ENCODE assay signal across 1 cellular context in genomic region chr19:55230780-55231179, GRCh38.
A peak's percentile ranks its signal among the peaks of the same experiment; 100 is the strongest.
TF ChIP-seq lines count a peak whose summit lies in the region.

No MANE protein-coding gene starts in this region.

TF ChIP-seq in K562, 482 proteins besides CTCF, POLR2A, EP300 and RAD21:
- TF ChIP-seq POLR2G (IDR thresholded peaks at IDR 0.05; ENCODE audit: low read depth, low read length) = peak; percentile 32; the same call in 1 of the 2 replicates
- no peak for TF ChIP-seq PPARD (CRISPR knock-in tag; IDR thresholded peaks at IDR 0.05)
- TF ChIP-seq RBFOX2 (IDR thresholded peaks at IDR 0.05; ENCODE audit: low read depth, low read length) = 0 out of 2 replicates have a peak, but pooled peaks have one; percentile 38
- TF ChIP-seq, protein P1, sequence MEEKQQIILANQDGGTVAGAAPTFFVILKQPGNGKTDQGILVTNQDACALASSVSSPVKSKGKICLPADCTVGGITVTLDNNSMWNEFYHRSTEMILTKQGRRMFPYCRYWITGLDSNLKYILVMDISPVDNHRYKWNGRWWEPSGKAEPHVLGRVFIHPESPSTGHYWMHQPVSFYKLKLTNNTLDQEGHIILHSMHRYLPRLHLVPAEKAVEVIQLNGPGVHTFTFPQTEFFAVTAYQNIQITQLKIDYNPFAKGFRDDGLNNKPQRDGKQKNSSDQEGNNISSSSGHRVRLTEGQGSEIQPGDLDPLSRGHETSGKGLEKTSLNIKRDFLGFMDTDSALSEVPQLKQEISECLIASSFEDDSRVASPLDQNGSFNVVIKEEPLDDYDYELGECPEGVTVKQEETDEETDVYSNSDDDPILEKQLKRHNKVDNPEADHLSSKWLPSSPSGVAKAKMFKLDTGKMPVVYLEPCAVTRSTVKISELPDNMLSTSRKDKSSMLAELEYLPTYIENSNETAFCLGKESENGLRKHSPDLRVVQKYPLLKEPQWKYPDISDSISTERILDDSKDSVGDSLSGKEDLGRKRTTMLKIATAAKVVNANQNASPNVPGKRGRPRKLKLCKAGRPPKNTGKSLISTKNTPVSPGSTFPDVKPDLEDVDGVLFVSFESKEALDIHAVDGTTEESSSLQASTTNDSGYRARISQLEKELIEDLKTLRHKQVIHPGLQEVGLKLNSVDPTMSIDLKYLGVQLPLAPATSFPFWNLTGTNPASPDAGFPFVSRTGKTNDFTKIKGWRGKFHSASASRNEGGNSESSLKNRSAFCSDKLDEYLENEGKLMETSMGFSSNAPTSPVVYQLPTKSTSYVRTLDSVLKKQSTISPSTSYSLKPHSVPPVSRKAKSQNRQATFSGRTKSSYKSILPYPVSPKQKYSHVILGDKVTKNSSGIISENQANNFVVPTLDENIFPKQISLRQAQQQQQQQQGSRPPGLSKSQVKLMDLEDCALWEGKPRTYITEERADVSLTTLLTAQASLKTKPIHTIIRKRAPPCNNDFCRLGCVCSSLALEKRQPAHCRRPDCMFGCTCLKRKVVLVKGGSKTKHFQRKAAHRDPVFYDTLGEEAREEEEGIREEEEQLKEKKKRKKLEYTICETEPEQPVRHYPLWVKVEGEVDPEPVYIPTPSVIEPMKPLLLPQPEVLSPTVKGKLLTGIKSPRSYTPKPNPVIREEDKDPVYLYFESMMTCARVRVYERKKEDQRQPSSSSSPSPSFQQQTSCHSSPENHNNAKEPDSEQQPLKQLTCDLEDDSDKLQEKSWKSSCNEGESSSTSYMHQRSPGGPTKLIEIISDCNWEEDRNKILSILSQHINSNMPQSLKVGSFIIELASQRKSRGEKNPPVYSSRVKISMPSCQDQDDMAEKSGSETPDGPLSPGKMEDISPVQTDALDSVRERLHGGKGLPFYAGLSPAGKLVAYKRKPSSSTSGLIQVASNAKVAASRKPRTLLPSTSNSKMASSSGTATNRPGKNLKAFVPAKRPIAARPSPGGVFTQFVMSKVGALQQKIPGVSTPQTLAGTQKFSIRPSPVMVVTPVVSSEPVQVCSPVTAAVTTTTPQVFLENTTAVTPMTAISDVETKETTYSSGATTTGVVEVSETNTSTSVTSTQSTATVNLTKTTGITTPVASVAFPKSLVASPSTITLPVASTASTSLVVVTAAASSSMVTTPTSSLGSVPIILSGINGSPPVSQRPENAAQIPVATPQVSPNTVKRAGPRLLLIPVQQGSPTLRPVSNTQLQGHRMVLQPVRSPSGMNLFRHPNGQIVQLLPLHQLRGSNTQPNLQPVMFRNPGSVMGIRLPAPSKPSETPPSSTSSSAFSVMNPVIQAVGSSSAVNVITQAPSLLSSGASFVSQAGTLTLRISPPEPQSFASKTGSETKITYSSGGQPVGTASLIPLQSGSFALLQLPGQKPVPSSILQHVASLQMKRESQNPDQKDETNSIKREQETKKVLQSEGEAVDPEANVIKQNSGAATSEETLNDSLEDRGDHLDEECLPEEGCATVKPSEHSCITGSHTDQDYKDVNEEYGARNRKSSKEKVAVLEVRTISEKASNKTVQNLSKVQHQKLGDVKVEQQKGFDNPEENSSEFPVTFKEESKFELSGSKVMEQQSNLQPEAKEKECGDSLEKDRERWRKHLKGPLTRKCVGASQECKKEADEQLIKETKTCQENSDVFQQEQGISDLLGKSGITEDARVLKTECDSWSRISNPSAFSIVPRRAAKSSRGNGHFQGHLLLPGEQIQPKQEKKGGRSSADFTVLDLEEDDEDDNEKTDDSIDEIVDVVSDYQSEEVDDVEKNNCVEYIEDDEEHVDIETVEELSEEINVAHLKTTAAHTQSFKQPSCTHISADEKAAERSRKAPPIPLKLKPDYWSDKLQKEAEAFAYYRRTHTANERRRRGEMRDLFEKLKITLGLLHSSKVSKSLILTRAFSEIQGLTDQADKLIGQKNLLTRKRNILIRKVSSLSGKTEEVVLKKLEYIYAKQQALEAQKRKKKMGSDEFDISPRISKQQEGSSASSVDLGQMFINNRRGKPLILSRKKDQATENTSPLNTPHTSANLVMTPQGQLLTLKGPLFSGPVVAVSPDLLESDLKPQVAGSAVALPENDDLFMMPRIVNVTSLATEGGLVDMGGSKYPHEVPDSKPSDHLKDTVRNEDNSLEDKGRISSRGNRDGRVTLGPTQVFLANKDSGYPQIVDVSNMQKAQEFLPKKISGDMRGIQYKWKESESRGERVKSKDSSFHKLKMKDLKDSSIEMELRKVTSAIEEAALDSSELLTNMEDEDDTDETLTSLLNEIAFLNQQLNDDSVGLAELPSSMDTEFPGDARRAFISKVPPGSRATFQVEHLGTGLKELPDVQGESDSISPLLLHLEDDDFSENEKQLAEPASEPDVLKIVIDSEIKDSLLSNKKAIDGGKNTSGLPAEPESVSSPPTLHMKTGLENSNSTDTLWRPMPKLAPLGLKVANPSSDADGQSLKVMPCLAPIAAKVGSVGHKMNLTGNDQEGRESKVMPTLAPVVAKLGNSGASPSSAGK (IDR thresholded peaks at IDR 0.05) = no peak
